8 cellular contexts compared by ENCODE assay signal in genomic region chr12:120534703-120535655, GRCh38. TPM values are rescaled to one million over a fixed set of nuclear protein-coding genes. Genes with fewer than 3 reads are reported as not detected.
A peak's percentile ranks its signal among the peaks of the same experiment; 100 is the strongest.
DNase-seq lines count a peak whose midpoint lies in the region; ATAC-seq, FAIRE-seq and TF ChIP-seq lines count a peak whose summit lies in the region.

No MANE protein-coding gene starts in this region.

- no peaks in the 10 kb centered on the region for H3K9me2 ChIP-seq in GM23338 (ENCODE audit: insufficient read depth)

- peak overlapping the region; percentile 76 for H2AFZ ChIP-seq in GM23338

- H3K27me3 Mint-ChIP-seq in GM23338 (ENCODE audit: insufficient read depth, low read depth, poor library complexity), result peaks cover 5% of the 10 kb centered on the region

- H3K4me2 ChIP-seq in GM23338, result peak overlapping the region; percentile 85

- H3K4me1 Mint-ChIP-seq in GM23338, result peaks cover 29% of the 10 kb centered on the region

- peaks cover 40% of the 10 kb centered on the region for H4K20me1 ChIP-seq in GM23338 (replicated peaks; ENCODE audit: insufficient read depth)

- peaks cover 19% of the 10 kb centered on the region; the same call in 2 of the 3 replicates for H3K36me3 Mint-ChIP-seq in GM23338 (ENCODE audit: low read depth)

- H3K27ac Mint-ChIP-seq in GM23338, result peak overlapping the region; percentile 89

- peak overlapping the region; percentile 60 for H3K27ac ChIP-seq in GM23338 (ENCODE audit: low read depth)
- H3K27ac ChIP-seq in WERI-Rb-1, result peak overlapping the region; percentile 85
- peak overlapping the region; percentile 84 for H3K27ac ChIP-seq in layer of hippocampus (ENCODE audit: low read depth, low read length)

- DNase-seq in GM04503 (ENCODE audit: low read depth) (peak; percentile 35), GM23338 (ENCODE audit: low spot score) (peak; percentile 67), LoVo (ENCODE audit: low spot score) (peak; percentile 82), WERI-Rb-1 (peak; percentile 58), bronchial epithelial cell (ENCODE audit: low read depth) (peak; percentile 85), cerebellar cortex (ENCODE audit: low spot score) (no peak)
- DNase-seq in stimulated activated CD4-positive, alpha-beta T cell treated with anti-CD3 and anti-CD28 coated beads, TNF-alpha, amount 100 ng/mL, for 4 hours (ENCODE audit: low read depth in 3 of 3), result peak; percentile 8 to 46 (median 18)

- TF ChIP-seq CTCF in GM23338 (conservative IDR thresholded peaks at IDR 0.05; ENCODE audit: low read depth in 2 of 2) (no peak), WERI-Rb-1 (IDR thresholded peaks at IDR 0.05; ENCODE audit: low read depth, low read length) (no peak), bronchial epithelial cell (IDR thresholded peaks at IDR 0.05; ENCODE audit: insufficient read depth, low read length, severe bottlenecking) (no peak)

- no peak for FAIRE-seq in bronchial epithelial cell (lab: Jason Lieb, UNC)

- no peaks in the 10 kb centered on the region for H3K36me3 ChIP-seq in GM23338 (ENCODE audit: insufficient read depth)
- peaks cover 44% of the 10 kb centered on the region for H3K36me3 ChIP-seq in WERI-Rb-1
- peaks cover 2% of the 10 kb centered on the region for H3K36me3 ChIP-seq in bronchial epithelial cell (ENCODE audit: control insufficient read depth, insufficient read depth, low read length)

- no peaks in the 10 kb centered on the region for H3K9me3 ChIP-seq in WERI-Rb-1 (ENCODE audit: severe bottlenecking)

- peak overlapping the region; percentile 86 for H3K4me3 ChIP-seq in GM23338
- peak overlapping the region; percentile 68 for H3K4me3 ChIP-seq in WERI-Rb-1 (ENCODE audit: low read depth, low read length)
- H3K4me3 ChIP-seq in bronchial epithelial cell (ENCODE audit: low read depth, low read length), result peak overlapping the region; percentile 60

- ATAC-seq in GM23338, result peak; percentile 87

- H3K27me3 ChIP-seq in GM23338 (ENCODE audit: insufficient read depth) (no peaks in the 10 kb centered on the region), WERI-Rb-1 (ENCODE audit: insufficient read depth, low read depth, severe bottlenecking) (no peaks in the 10 kb centered on the region), bronchial epithelial cell (ENCODE audit: control insufficient read depth, insufficient read depth, low read length) (no peaks in the 10 kb centered on the region), layer of hippocampus (ENCODE audit: control insufficient read depth, insufficient read depth, low read length) (no peaks in the 10 kb centered on the region)

- H3K9me3 Mint-ChIP-seq in GM23338, result no peaks in the 10 kb centered on the region

- H3F3A ChIP-seq in GM23338 (replicated peaks; ENCODE audit: low read depth), result peaks cover 2% of the 10 kb centered on the region; the same call in 1 of the 2 replicates

- peaks cover 40% of the 10 kb centered on the region for H3K4me1 ChIP-seq in GM23338 (ENCODE audit: insufficient read depth)

- peak overlapping the region; percentile 94 for H3K4me3 Mint-ChIP-seq in GM23338

- H3K79me2 ChIP-seq in GM23338 (replicated peaks; ENCODE audit: insufficient read depth), result peaks cover 56% of the 10 kb centered on the region

TF ChIP-seq in GM23338, 12 proteins besides CTCF, POLR2A, EP300 and RAD21 (continues in another document):
- TF ChIP-seq ETS1 (IDR thresholded peaks at IDR 0.05), result no peak
- TF ChIP-seq ZNF462 (CRISPR knock-in tag; IDR thresholded peaks at IDR 0.05), result no peak
- no peak for TF ChIP-seq EZH2phosphoT487 (IDR thresholded peaks at IDR 0.05; ENCODE audit: unreplicated experiment)
- TF ChIP-seq NANOG (IDR thresholded peaks at IDR 0.05; ENCODE audit: borderline replicate concordance), result no peak
- no peak for TF ChIP-seq ZNF114 (CRISPR knock-in tag; IDR thresholded peaks at IDR 0.05)
- TF ChIP-seq POLR2AphosphoS5 (IDR thresholded peaks at IDR 0.05; ENCODE audit: low read depth), result no peak
- TF ChIP-seq EZH2 (IDR thresholded peaks at IDR 0.05; ENCODE audit: low read depth, unreplicated experiment), result no peak

RNA-seq across cellular contexts. Expression of gene RNF10, which starts 0.8 kb away (rescaled TPM):
- total RNA-seq in GM23338 (2014; rRNA removed; shearing (Covaris generic)), result 90.4 and 113 TPM in 2 replicates
- polyA plus RNA-seq in GM23338 (2016; fragmentation: Nextera tagmentation; extraction: Ambion mirVana), result 149 and 154 TPM in 2 replicates
- 138 and 157 TPM in 2 replicates for total RNA-seq in bronchial epithelial cell

RNA-seq across cellular contexts. Expression of gene COQ5, which starts 6.0 kb away (rescaled TPM):
- 32.5 and 32.6 TPM in 2 replicates for total RNA-seq in GM23338 (2014; rRNA removed; shearing (Covaris generic))
- 30.7 and 32.4 TPM in 2 replicates for polyA plus RNA-seq in GM23338 (2016; fragmentation: Nextera tagmentation; extraction: Ambion mirVana)
- 32.9 and 38.9 TPM in 2 replicates for total RNA-seq in bronchial epithelial cell

RNA-seq across cellular contexts. Expression of gene DYNLL1, which starts 39.1 kb away (rescaled TPM):
- 310 and 313 TPM in 2 replicates for total RNA-seq in GM23338 (2014; rRNA removed; shearing (Covaris generic))
- 833 and 868 TPM in 2 replicates for polyA plus RNA-seq in GM23338 (2016; fragmentation: Nextera tagmentation; extraction: Ambion mirVana)
- 268 and 325 TPM in 2 replicates for total RNA-seq in bronchial epithelial cell

RNA-seq across cellular contexts. Expression of gene POP5, which starts 46.2 kb away (rescaled TPM):
- 52.4 and 55.6 TPM in 2 replicates for total RNA-seq in GM23338 (2014; rRNA removed; shearing (Covaris generic))
- polyA plus RNA-seq in GM23338 (2016; fragmentation: Nextera tagmentation; extraction: Ambion mirVana), result 131 and 140 TPM in 2 replicates
- 26.3 and 33.2 TPM in 2 replicates for total RNA-seq in bronchial epithelial cell
